ENCODE assay signal across 1 cellular context in the genomic region with DNA sequence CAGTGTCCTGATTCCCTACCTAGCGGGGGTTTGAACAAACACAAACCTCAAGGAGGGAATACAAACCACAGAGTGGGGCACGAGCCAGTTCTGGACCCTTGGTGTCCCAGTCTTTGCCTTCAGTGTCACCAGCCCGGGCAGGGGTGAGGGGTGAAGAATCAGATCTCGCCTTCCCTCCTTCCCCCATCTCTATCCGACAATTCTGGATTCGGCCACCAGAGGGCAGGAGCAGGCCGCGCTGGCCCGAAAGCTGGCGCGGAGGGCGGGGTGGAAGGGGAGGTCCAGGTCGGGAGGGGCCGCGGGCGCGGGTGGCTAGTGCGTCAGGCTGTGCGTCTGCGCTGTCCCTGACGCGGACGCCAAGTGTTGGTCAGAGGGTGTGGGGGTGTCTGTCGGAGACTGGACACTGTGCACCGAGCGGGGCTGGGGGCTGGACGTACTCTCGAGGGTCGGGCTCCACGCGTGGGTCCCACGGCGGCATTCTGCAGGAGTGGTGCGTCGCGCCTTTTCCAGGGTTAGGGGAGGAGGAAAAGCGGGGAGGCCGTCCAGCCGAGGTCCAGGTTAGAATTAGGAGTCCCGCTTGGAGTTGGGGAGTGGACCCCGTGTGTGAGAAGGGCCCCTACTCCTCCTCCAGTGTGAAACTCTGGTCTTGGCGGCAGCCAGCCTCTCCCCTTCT.
A peak's percentile ranks its signal among the peaks of the same experiment; 100 is the strongest.
TF ChIP-seq lines count a peak whose summit lies in the region.

No MANE protein-coding gene starts in this region.

TF ChIP-seq in HepG2, 621 proteins besides CTCF, POLR2A, EP300 and RAD21 (continued from another document and continues in another):
- TF ChIP-seq, protein P1, sequence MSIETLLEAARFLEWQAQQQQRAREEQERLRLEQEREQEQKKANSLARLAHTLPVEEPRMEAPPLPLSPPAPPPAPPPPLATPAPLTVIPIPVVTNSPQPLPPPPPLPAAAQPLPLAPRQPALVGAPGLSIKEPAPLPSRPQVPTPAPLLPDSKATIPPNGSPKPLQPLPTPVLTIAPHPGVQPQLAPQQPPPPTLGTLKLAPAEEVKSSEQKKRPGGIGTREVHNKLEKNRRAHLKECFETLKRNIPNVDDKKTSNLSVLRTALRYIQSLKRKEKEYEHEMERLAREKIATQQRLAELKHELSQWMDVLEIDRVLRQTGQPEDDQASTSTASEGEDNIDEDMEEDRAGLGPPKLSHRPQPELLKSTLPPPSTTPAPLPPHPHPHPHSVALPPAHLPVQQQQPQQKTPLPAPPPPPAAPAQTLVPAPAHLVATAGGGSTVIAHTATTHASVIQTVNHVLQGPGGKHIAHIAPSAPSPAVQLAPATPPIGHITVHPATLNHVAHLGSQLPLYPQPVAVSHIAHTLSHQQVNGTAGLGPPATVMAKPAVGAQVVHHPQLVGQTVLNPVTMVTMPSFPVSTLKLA (IDR thresholded peaks at IDR 0.05) = no peak
- TF ChIP-seq ZNF224 (CRISPR knock-in tag; IDR thresholded peaks at IDR 0.05) (no peak), ZBTB38 (CRISPR knock-in tag; IDR thresholded peaks at IDR 0.05) (no peak), BHLHE40 (IDR thresholded peaks at IDR 0.05; ENCODE audit: low read length) (no peak), ZNF547 (CRISPR knock-in tag; IDR thresholded peaks at IDR 0.05) (no peak), ZMAT3 (CRISPR knock-in tag; conservative IDR thresholded peaks at IDR 0.05) (no peak), NCOA5 (CRISPR knock-in tag; IDR thresholded peaks at IDR 0.05) (no peak), ZNF747 (CRISPR knock-in tag; IDR thresholded peaks at IDR 0.05; ENCODE audit: borderline replicate concordance) (no peak), ERF (CRISPR knock-in tag; IDR thresholded peaks at IDR 0.05) (peak; percentile 61; the same call in 1 of the 2 replicates), EHMT2 (IDR thresholded peaks at IDR 0.05; ENCODE audit: borderline replicate concordance, low read depth, low read length) (no peak), SIN3B (IDR thresholded peaks at IDR 0.05; ENCODE audit: low read length) (no peak), ZNF782 (CRISPR knock-in tag; IDR thresholded peaks at IDR 0.05; ENCODE audit: borderline replicate concordance) (no peak), ZEB1 (IDR thresholded peaks at IDR 0.05; ENCODE audit: insufficient replicate concordance, low read depth) (no peak), RBM22 (optimal IDR thresholded peaks at IDR 0.05; ENCODE audit: low read length) (no peak), KDM1A (CRISPR knock-in tag; IDR thresholded peaks at IDR 0.05) (no peak; the same call in 1 of the 2 replicates), ZNF879 (CRISPR knock-in tag; IDR thresholded peaks at IDR 0.05) (no peak), NCOA2 (CRISPR knock-in tag; IDR thresholded peaks at IDR 0.05) (no peak), ZNF17 (CRISPR knock-in tag; IDR thresholded peaks at IDR 0.05) (no peak), ZC3H4 (CRISPR knock-in tag; IDR thresholded peaks at IDR 0.05; ENCODE audit: borderline replicate concordance) (no peak), NFIB (CRISPR knock-in tag; IDR thresholded peaks at IDR 0.05; ENCODE audit: borderline replicate concordance) (no peak), ZNF317 (CRISPR knock-in tag; IDR thresholded peaks at IDR 0.05) (no peak), ZNF430 (CRISPR knock-in tag; IDR thresholded peaks at IDR 0.05) (no peak; the same call in 1 of the 2 replicates), ZNF616 (CRISPR knock-in tag; IDR thresholded peaks at IDR 0.05; ENCODE audit: low read depth) (no peak), TAF15 (IDR thresholded peaks at IDR 0.05; ENCODE audit: low read depth, low read length, poor library complexity, severe bottlenecking) (peak; percentile 59), ETV5 (CRISPR knock-in tag; IDR thresholded peaks at IDR 0.05; ENCODE audit: borderline replicate concordance) (peak; percentile 51; the same call in 1 of the 2 replicates), ZNF781 (CRISPR knock-in tag; IDR thresholded peaks at IDR 0.05; ENCODE audit: borderline replicate concordance, not compliant biosample characterization) (no peak)
- TF ChIP-seq, protein P2, sequence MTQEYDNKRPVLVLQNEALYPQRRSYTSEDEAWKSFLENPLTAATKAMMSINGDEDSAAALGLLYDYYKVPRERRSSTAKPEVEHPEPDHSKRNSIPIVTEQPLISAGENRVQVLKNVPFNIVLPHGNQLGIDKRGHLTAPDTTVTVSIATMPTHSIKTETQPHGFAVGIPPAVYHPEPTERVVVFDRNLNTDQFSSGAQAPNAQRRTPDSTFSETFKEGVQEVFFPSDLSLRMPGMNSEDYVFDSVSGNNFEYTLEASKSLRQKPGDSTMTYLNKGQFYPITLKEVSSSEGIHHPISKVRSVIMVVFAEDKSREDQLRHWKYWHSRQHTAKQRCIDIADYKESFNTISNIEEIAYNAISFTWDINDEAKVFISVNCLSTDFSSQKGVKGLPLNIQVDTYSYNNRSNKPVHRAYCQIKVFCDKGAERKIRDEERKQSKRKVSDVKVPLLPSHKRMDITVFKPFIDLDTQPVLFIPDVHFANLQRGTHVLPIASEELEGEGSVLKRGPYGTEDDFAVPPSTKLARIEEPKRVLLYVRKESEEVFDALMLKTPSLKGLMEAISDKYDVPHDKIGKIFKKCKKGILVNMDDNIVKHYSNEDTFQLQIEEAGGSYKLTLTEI (CRISPR knock-in tag; conservative IDR thresholded peaks at IDR 0.05) = no peak
- TF ChIP-seq, protein P3, sequence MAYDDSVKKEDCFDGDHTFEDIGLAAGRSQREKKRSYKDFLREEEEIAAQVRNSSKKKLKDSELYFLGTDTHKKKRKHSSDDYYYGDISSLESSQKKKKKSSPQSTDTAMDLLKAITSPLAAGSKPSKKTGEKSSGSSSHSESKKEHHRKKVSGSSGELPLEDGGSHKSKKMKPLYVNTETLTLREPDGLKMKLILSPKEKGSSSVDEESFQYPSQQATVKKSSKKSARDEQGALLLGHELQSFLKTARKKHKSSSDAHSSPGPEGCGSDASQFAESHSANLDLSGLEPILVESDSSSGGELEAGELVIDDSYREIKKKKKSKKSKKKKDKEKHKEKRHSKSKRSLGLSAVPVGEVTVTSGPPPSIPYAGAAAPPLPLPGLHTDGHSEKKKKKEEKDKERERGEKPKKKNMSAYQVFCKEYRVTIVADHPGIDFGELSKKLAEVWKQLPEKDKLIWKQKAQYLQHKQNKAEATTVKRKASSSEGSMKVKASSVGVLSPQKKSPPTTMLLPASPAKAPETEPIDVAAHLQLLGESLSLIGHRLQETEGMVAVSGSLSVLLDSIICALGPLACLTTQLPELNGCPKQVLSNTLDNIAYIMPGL (CRISPR knock-in tag; IDR thresholded peaks at IDR 0.05; ENCODE audit: borderline replicate concordance in 1 of 2, low read depth in 1 of 2) = peak; percentile 59 to 63; a peak in 2 of 4 replicates
- TF ChIP-seq, protein P4, sequence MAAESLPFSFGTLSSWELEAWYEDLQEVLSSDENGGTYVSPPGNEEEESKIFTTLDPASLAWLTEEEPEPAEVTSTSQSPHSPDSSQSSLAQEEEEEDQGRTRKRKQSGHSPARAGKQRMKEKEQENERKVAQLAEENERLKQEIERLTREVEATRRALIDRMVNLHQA (CRISPR knock-in tag; IDR thresholded peaks at IDR 0.05) = no peak
- TF ChIP-seq, protein P5, sequence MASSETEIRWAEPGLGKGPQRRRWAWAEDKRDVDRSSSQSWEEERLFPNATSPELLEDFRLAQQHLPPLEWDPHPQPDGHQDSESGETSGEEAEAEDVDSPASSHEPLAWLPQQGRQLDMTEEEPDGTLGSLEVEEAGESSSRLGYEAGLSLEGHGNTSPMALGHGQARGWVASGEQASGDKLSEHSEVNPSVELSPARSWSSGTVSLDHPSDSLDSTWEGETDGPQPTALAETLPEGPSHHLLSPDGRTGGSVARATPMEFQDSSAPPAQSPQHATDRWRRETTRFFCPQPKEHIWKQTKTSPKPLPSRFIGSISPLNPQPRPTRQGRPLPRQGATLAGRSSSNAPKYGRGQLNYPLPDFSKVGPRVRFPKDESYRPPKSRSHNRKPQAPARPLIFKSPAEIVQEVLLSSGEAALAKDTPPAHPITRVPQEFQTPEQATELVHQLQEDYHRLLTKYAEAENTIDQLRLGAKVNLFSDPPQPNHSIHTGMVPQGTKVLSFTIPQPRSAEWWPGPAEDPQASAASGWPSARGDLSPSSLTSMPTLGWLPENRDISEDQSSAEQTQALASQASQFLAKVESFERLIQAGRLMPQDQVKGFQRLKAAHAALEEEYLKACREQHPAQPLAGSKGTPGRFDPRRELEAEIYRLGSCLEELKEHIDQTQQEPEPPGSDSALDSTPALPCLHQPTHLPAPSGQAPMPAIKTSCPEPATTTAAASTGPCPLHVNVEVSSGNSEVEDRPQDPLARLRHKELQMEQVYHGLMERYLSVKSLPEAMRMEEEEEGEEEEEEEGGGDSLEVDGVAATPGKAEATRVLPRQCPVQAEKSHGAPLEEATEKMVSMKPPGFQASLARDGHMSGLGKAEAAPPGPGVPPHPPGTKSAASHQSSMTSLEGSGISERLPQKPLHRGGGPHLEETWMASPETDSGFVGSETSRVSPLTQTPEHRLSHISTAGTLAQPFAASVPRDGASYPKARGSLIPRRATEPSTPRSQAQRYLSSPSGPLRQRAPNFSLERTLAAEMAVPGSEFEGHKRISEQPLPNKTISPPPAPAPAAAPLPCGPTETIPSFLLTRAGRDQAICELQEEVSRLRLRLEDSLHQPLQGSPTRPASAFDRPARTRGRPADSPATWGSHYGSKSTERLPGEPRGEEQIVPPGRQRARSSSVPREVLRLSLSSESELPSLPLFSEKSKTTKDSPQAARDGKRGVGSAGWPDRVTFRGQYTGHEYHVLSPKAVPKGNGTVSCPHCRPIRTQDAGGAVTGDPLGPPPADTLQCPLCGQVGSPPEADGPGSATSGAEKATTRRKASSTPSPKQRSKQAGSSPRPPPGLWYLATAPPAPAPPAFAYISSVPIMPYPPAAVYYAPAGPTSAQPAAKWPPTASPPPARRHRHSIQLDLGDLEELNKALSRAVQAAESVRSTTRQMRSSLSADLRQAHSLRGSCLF (CRISPR knock-in tag; IDR thresholded peaks at IDR 0.05; ENCODE audit: borderline replicate concordance) = no peak
- TF ChIP-seq, protein P6, sequence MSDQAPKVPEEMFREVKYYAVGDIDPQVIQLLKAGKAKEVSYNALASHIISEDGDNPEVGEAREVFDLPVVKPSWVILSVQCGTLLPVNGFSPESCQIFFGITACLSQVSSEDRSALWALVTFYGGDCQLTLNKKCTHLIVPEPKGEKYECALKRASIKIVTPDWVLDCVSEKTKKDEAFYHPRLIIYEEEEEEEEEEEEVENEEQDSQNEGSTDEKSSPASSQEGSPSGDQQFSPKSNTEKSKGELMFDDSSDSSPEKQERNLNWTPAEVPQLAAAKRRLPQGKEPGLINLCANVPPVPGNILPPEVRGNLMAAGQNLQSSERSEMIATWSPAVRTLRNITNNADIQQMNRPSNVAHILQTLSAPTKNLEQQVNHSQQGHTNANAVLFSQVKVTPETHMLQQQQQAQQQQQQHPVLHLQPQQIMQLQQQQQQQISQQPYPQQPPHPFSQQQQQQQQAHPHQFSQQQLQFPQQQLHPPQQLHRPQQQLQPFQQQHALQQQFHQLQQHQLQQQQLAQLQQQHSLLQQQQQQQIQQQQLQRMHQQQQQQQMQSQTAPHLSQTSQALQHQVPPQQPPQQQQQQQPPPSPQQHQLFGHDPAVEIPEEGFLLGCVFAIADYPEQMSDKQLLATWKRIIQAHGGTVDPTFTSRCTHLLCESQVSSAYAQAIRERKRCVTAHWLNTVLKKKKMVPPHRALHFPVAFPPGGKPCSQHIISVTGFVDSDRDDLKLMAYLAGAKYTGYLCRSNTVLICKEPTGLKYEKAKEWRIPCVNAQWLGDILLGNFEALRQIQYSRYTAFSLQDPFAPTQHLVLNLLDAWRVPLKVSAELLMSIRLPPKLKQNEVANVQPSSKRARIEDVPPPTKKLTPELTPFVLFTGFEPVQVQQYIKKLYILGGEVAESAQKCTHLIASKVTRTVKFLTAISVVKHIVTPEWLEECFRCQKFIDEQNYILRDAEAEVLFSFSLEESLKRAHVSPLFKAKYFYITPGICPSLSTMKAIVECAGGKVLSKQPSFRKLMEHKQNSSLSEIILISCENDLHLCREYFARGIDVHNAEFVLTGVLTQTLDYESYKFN (CRISPR knock-in tag; conservative IDR thresholded peaks at IDR 0.05) = no peak
- TF ChIP-seq, protein P7, sequence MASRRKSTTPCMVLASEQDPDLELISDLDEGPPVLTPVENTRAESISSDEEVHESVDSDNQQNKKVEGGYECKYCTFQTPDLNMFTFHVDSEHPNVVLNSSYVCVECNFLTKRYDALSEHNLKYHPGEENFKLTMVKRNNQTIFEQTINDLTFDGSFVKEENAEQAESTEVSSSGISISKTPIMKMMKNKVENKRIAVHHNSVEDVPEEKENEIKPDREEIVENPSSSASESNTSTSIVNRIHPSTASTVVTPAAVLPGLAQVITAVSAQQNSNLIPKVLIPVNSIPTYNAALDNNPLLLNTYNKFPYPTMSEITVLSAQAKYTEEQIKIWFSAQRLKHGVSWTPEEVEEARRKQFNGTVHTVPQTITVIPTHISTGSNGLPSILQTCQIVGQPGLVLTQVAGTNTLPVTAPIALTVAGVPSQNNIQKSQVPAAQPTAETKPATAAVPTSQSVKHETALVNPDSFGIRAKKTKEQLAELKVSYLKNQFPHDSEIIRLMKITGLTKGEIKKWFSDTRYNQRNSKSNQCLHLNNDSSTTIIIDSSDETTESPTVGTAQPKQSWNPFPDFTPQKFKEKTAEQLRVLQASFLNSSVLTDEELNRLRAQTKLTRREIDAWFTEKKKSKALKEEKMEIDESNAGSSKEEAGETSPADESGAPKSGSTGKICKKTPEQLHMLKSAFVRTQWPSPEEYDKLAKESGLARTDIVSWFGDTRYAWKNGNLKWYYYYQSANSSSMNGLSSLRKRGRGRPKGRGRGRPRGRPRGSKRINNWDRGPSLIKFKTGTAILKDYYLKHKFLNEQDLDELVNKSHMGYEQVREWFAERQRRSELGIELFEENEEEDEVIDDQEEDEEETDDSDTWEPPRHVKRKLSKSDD (CRISPR knock-in tag; IDR thresholded peaks at IDR 0.05; ENCODE audit: low read depth) = no peak
- TF ChIP-seq, protein P8, sequence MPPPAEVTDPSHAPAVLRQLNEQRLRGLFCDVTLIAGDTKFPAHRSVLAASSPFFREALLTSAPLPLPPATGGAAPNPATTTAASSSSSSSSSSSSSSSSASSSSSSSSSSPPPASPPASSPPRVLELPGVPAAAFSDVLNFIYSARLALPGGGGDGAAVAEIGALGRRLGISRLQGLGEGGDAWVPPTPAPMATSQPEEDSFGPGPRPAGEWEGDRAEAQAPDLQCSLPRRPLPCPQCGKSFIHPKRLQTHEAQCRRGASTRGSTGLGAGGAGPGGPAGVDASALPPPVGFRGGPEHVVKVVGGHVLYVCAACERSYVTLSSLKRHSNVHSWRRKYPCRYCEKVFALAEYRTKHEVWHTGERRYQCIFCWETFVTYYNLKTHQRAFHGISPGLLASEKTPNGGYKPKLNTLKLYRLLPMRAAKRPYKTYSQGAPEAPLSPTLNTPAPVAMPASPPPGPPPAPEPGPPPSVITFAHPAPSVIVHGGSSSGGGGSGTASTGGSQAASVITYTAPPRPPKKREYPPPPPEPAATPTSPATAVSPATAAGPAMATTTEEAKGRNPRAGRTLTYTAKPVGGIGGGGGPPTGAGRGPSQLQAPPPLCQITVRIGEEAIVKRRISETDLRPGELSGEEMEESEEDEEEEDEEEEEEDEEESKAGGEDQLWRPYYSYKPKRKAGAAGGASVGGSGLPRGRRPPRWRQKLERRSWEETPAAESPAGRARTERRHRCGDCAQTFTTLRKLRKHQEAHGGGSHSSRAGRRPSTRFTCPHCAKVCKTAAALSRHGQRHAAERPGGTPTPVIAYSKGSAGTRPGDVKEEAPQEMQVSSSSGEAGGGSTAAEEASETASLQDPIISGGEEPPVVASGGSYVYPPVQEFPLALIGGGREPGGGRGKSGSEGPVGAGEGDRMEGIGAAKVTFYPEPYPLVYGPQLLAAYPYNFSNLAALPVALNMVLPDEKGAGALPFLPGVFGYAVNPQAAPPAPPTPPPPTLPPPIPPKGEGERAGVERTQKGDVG (CRISPR knock-in tag; IDR thresholded peaks at IDR 0.05; ENCODE audit: borderline replicate concordance) = no peak
